In genomic region chr11:77191429-77191822, GRCh38 we compare ENCODE assay signal across 10 cellular contexts.
DNase-seq lines count a peak whose midpoint lies in the region; ATAC-seq and TF ChIP-seq lines count a peak whose summit lies in the region.
"Had no signal": no experiment of that assay in that cellular context is flagged by ENCODE, and none has a peak within 500 bp of the region (broad histone marks: within the 10 kb centered on the region; RNA-seq: fewer than 3 reads in every experiment).

No MANE protein-coding gene starts in this region.

- H3K36me3 Mint-ChIP-seq in MCF 10A (ENCODE audit: insufficient read depth, unreplicated experiment) (no peaks in the 10 kb centered on the region), WTC11 (no peaks in the 10 kb centered on the region)
- H3K36me3 Mint-ChIP-seq: activated naive CD4-positive, alpha-beta T cell treated with anti-CD3 and anti-CD28 coated beads, Interleukin-2, amount 10 ng/mL, durations not matched to agents 7 days and 5 days; naive thymus-derived CD8-positive, alpha-beta T cell had no signal

- peak; percentile 59 to 69 for DNase-seq in T47D (ENCODE audit: low read depth in 1 of 2, low spot score in 1 of 2)
- DNase-seq in MCF 10A (ENCODE audit: unreplicated experiment): no peak
- no peak for DNase-seq in WTC11 (ENCODE audit: low spot score)
- DNase-seq in kidney epithelial cell (ENCODE audit: low read depth): no peak
- no peak for DNase-seq in upper lobe of right lung
- DNase-seq in NCI-H2107 treated with DMSO at 0.1 percent for 48 hours (lab: John Stamatoyannopoulos, UW; ENCODE audit: unreplicated experiment): no peak

- H3K27me3 Mint-ChIP-seq in MCF 10A (ENCODE audit: insufficient read depth, unreplicated experiment) (no peaks in the 10 kb centered on the region), WTC11 (ENCODE audit: low read depth) (no peaks in the 10 kb centered on the region; the same call in 1 of the 2 replicates)
- H3K27me3 Mint-ChIP-seq: activated naive CD4-positive, alpha-beta T cell treated with anti-CD3 and anti-CD28 coated beads, Interleukin-2, amount 10 ng/mL, durations not matched to agents 7 days and 5 days; naive thymus-derived CD8-positive, alpha-beta T cell had no signal

- H3K9me3 Mint-ChIP-seq in MCF 10A (ENCODE audit: unreplicated experiment): no peaks in the 10 kb centered on the region
- no peaks in the 10 kb centered on the region for H3K9me3 Mint-ChIP-seq in WTC11
- H3K9me3 Mint-ChIP-seq: activated naive CD4-positive, alpha-beta T cell treated with anti-CD3 and anti-CD28 coated beads, Interleukin-2, amount 10 ng/mL, durations not matched to agents 7 days and 5 days; naive thymus-derived CD8-positive, alpha-beta T cell had no signal

- H3K4me3 Mint-ChIP-seq in MCF 10A (ENCODE audit: unreplicated experiment): no peak overlapping the region
- no peak overlapping the region for H3K4me3 Mint-ChIP-seq in WTC11
- H3K4me3 Mint-ChIP-seq: activated naive CD4-positive, alpha-beta T cell treated with anti-CD3 and anti-CD28 coated beads, Interleukin-2, amount 10 ng/mL, durations not matched to agents 7 days and 5 days had no signal

- H3K4me1 ChIP-seq in upper lobe of right lung: peaks cover 3% of the 10 kb centered on the region

- BruUV-seq in MCF 10A (replicated peaks; lab: Mats Ljungman, UMichigan): no TSS peak

- intact Hi-C loops in MCF 10A (cut with micrococcal nuclease): loop anchor here (10.0 kb wide), 1 partner anchor 173 kb away; no protein-coding TSS in a partner anchor
- intact Hi-C loops in upper lobe of right lung (cut with DNase I): loop anchor here (10.0 kb wide), 1 partner anchor 363 kb away; no protein-coding TSS in a partner anchor

- no peak overlapping the region for H3K27ac Mint-ChIP-seq in MCF 10A (ENCODE audit: low read depth, unreplicated experiment)
- no peak overlapping the region for H3K27ac Mint-ChIP-seq in WTC11
- H3K27ac Mint-ChIP-seq: activated naive CD4-positive, alpha-beta T cell treated with anti-CD3 and anti-CD28 coated beads, Interleukin-2, amount 10 ng/mL, durations not matched to agents 7 days and 5 days had no signal

- CTCF ChIA-PET in MCF 10A (lab: Yijun Ruan, JAX) (interaction anchor here (0.6 to 6.3 kb wide), 5 partner anchors 9 to 379 kb away, joined by 3 to 60 read pairs (median 4); no protein-coding TSS in a partner anchor), WTC11 (lab: Charles Lee) (interaction anchor here (0.6 to 7.4 kb wide), 5 partner anchors 19 to 128 kb away, joined by 3 to 147 read pairs (median 4); partner anchors contain the start of gene MYO7A)

- no peaks in the 10 kb centered on the region for H3K36me3 ChIP-seq in kidney epithelial cell (ENCODE audit: control insufficient read depth, insufficient read depth, low read length)
- H3K36me3 ChIP-seq in upper lobe of right lung: no peaks in the 10 kb centered on the region

- H3K27me3 ChIP-seq in kidney epithelial cell (ENCODE audit: control insufficient read depth, insufficient read depth, low read length) (no peaks in the 10 kb centered on the region), upper lobe of right lung (no peaks in the 10 kb centered on the region)

- no peaks in the 10 kb centered on the region for H3K9me3 ChIP-seq in upper lobe of right lung

- no peak overlapping the region for H3K27ac ChIP-seq in upper lobe of right lung

- POLR2A ChIA-PET in MCF 10A (lab: Yijun Ruan, JAX): no interaction called here
- POLR2A ChIA-PET in WTC11 (lab: Charles Lee): no interaction called here

- H3K4me3 ChIP-seq in kidney epithelial cell (ENCODE audit: low read depth, low read length) (peak overlapping the region; percentile 22), upper lobe of right lung (no peak overlapping the region)

- TF ChIP-seq CTCF in MCF 10A (IDR thresholded peaks at IDR 0.05; ENCODE audit: unreplicated experiment): no peak
- no peak for TF ChIP-seq CTCF in WTC11 (IDR thresholded peaks at IDR 0.05)
- no peak for TF ChIP-seq CTCF in kidney epithelial cell (IDR thresholded peaks at IDR 0.05; ENCODE audit: insufficient read depth, low read length, poor library complexity, severe bottlenecking)
- TF ChIP-seq CTCF in upper lobe of right lung (IDR thresholded peaks at IDR 0.05): no peak

- no peaks in the 10 kb centered on the region for H3K4me1 Mint-ChIP-seq in MCF 10A (ENCODE audit: insufficient read depth, unreplicated experiment)
- H3K4me1 Mint-ChIP-seq in WTC11: peaks cover 16% of the 10 kb centered on the region
- H3K4me1 Mint-ChIP-seq: activated naive CD4-positive, alpha-beta T cell treated with anti-CD3 and anti-CD28 coated beads, Interleukin-2, amount 10 ng/mL, durations not matched to agents 7 days and 5 days had no signal

- ATAC-seq in WTC11 (no peak), upper lobe of right lung (peak; percentile 26), HG03139 (IDR thresholded peaks at IDR 0.05; ENCODE audit: unreplicated experiment) (no peak), GM19023 (IDR thresholded peaks at IDR 0.05; ENCODE audit: unreplicated experiment) (no peak)

- in situ Hi-C loops in T47D (cut with HindIII; ENCODE audit: low pct_unique_long_range_greater_than_20kb, low sequenced_read_pairs): no loop called here

TF ChIP-seq in WTC11, 78 proteins besides CTCF, POLR2A, EP300 and RAD21:
- TF ChIP-seq ZNF317 (CRISPR knock-in tag; IDR thresholded peaks at IDR 0.05; ENCODE audit: borderline replicate concordance, low read depth) (no peak), SMAD3 (CRISPR knock-in tag; IDR thresholded peaks at IDR 0.05; ENCODE audit: borderline replicate concordance) (0 out of 2 replicates have a peak, but pooled peaks have one; percentile 33)

Comparison
In these comparisons a context has a peak if more than half of its experiments do, and no peak if none do; other contexts are left out.
1. DNase-seq: peak in T47D (2 of 2); none in MCF 10A (single experiment), WTC11 (single experiment), kidney epithelial cell (single experiment), upper lobe of right lung (single experiment) and NCI-H2107 treated with DMSO at 0.1 percent for 48 hours (single experiment).